In the genomic region with DNA sequence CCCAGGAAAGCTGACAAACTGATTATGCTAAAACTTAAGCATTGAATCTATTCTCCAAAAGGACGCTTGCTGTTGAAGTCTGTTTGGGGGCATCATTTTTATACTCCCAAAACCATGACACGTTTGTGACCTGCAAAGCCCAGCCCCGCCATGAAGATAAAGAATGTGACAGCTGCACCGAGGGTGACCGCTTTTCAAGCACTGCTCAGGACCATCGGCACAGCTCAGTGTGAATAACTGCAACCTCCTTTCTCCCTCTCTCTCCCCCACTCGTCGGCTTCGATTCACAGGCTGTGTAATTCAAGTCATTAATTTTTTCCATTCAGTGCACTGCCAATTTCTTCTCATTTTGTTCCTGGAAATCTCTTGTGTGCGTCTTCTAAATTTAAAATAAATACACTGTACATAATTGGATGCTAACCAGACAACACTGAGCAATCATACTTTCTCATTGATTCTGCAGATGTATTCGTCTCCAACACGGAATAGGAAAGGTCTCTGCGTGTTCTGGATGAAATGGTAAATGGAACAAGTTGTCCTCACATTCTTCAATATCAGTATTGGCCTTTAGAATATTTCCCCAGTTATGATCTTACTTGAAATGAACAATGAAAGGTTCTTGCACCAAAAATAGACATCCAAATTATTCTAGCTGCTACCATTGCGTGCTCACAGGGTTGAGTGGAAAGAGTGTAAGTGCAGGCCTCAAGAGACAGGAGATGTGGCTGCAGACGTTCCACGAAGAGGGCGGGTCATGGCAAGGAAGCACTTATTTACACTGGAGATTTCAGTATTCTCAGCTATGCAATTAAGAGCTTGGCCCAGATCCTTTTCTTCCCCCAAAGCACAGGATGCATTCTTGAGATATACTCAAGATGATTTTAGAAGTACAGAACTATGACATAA, we compare ENCODE assay signal across 24 cellular contexts.
DNase-seq lines count a peak whose midpoint lies in the region; ATAC-seq and TF ChIP-seq lines count a peak whose summit lies in the region.
"Had no signal": no experiment of that assay in that cellular context is flagged by ENCODE, and none has a peak within 500 bp of the region (broad histone marks: within the 10 kb centered on the region; RNA-seq: fewer than 3 reads in every experiment).

No MANE protein-coding gene starts in this region.

- no peaks in the 10 kb centered on the region for H3K9me3 Mint-ChIP-seq in nephron
- H3K9me3 Mint-ChIP-seq: T-helper 2 cell treated with Interferon-gamma antibody and Interleukin-4, amounts not matched to agents 5 μg/mL and 100 μg/mL, for 36 hours had no signal

- CTCF ChIA-PET in OCI-LY7 (lab: Charles Lee; ENCODE audit: unreplicated experiment) = no interaction called here

- H3K4me1 ChIP-seq in gastroesophageal sphincter (peaks cover 3 to 14% (median 8%) of the 10 kb centered on the region in 3 donors), OCI-LY7 (ENCODE audit: insufficient read depth, low read length, poor library complexity, severe bottlenecking) (no peaks in the 10 kb centered on the region)
- H3K4me1 ChIP-seq: A549 had no signal

- H3K27ac ChIP-seq in gastroesophageal sphincter (no peak overlapping the region), OCI-LY7 (ENCODE audit: low read depth, low read length, poor library complexity, severe bottlenecking) (no peak overlapping the region)
- H3K27ac ChIP-seq: A549 had no signal

- no peaks in the 10 kb centered on the region for H3K9me2 ChIP-seq in OCI-LY7 (ENCODE audit: insufficient read depth, low read length)
- H3K9me2 ChIP-seq: SK-N-SH had no signal

- 24 to 49% methylated on average over 15 to 17 of the region's 17 CpGs for whole genome bisulfite sequencing in gastroesophageal sphincter (ENCODE audit: low coverage in 1 of 2), 2 donors

- no peak overlapping the region for H3K4me2 ChIP-seq in OCI-LY7 (ENCODE audit: low read length)
- H3K4me2 ChIP-seq: A549, SK-N-SH had no signal

- POLR2A ChIA-PET in OCI-LY7 (lab: Charles Lee) = interaction anchor here (0.6 kb wide), 1 partner anchor 38 kb away, joined by 3 read pairs; no protein-coding TSS in a partner anchor

- H2AFZ ChIP-seq in OCI-LY7 (ENCODE audit: low read length) = no peak overlapping the region

- no peak for TF ChIP-seq POLR2A in gastroesophageal sphincter (IDR thresholded peaks at IDR 0.05)

- H4K20me1 ChIP-seq in OCI-LY7 (ENCODE audit: insufficient read depth, low read length) = no peaks in the 10 kb centered on the region

- H3K4me3 Mint-ChIP-seq in nephron = no peak overlapping the region
- H3K4me3 Mint-ChIP-seq: nephron progenitor cell; T-helper 2 cell treated with Interferon-gamma antibody and Interleukin-4, amounts not matched to agents 5 μg/mL and 100 μg/mL, for 36 hours had no signal

- H3K36me3 ChIP-seq in gastroesophageal sphincter (no peaks in the 10 kb centered on the region), OCI-LY7 (ENCODE audit: insufficient read depth, low read length) (no peaks in the 10 kb centered on the region)

- DNase-seq in Right ventricle myocardium inferior (ENCODE audit: missing footprints) = no peak
- DNase-seq in cardiac septum (ENCODE audit: low spot score) = no peak
- no peak for DNase-seq in OCI-LY7 (ENCODE audit: low spot score)
- no peak for DNase-seq in middle frontal gyrus (ENCODE audit: extremely low spot score, low spot score)
- DNase-seq in germinal center (ENCODE audit: low spot score) = no peak
- DNase-seq: activated CD4-positive, CD25-positive, alpha-beta regulatory T cell; activated naive CD4-positive, alpha-beta T cell treated with anti-CD3 and anti-CD28 coated beads, Interleukin-2, amount 50 U/mL, for 16 hours; activated T-cell treated with anti-CD3 and anti-CD28 coated beads, Interleukin-2, amount 50 U/mL, for 48 hours; C1 segment of cervical spinal cord; Kasumi-1; mesendoderm; NCI-H1092; NCI-H2081; NCI-H510A; nephron progenitor cell; SK-N-SH; small intestine; stimulated activated CD4-positive, alpha-beta T cell treated with anti-CD3 and anti-CD28 coated beads, Interleukin-2, amount 100 ng/mL, for 48 hours; stimulated activated naive CD4-positive, alpha-beta T cell treated with Interleukin-2 at 50 U/mL for 16 hours had no signal

- H3K27me3 Mint-ChIP-seq in nephron (ENCODE audit: low read depth) = no peaks in the 10 kb centered on the region

- H3K27ac Mint-ChIP-seq in nephron = peak overlapping the region in 2 of 3 experiments; percentile 17 to 35
- H3K27ac Mint-ChIP-seq: nephron progenitor cell; T-helper 2 cell treated with Interferon-gamma antibody and Interleukin-4, amounts not matched to agents 5 μg/mL and 100 μg/mL, for 36 hours had no signal

- no peak for TF ChIP-seq EP300 in gastroesophageal sphincter (IDR thresholded peaks at IDR 0.05)

- no TSS peak for BruUV-seq in OCI-LY7 (replicated peaks; lab: Mats Ljungman, UMichigan)

- ATAC-seq in Right ventricle myocardium inferior = peak; percentile 68
- ATAC-seq in gastroesophageal sphincter = peak; percentile 28
- no peak for ATAC-seq in GM21717 (IDR thresholded peaks at IDR 0.05; ENCODE audit: unreplicated experiment)
- ATAC-seq: A549 had no signal

- peaks cover 16% of the 10 kb centered on the region for H3K4me1 Mint-ChIP-seq in nephron

- TF ChIP-seq CTCF in gastroesophageal sphincter (IDR thresholded peaks at IDR 0.05) (no peak), nephron (IDR thresholded peaks at IDR 0.05; ENCODE audit: unreplicated experiment in 3 of 3) (no peak), OCI-LY7 (conservative IDR thresholded peaks at IDR 0.05; ENCODE audit: low read length) (no peak)

- no peaks in the 10 kb centered on the region for H3K9me3 ChIP-seq in gastroesophageal sphincter
- no peaks in the 10 kb centered on the region for H3K9me3 ChIP-seq in OCI-LY7 (ENCODE audit: low read length)
- H3K9me3 ChIP-seq: A549, SK-N-SH had no signal

- no peaks in the 10 kb centered on the region for H3K27me3 ChIP-seq in gastroesophageal sphincter

- H3K79me2 ChIP-seq in OCI-LY7 (ENCODE audit: insufficient read depth, low read depth, low read length) = no peaks in the 10 kb centered on the region

- H3K4me3 ChIP-seq in gastroesophageal sphincter = no peak overlapping the region
- H3K4me3 ChIP-seq in OCI-LY7 (ENCODE audit: low read depth, low read length, poor library complexity, severe bottlenecking) = no peak overlapping the region
- H3K4me3 ChIP-seq: A549 had no signal

- intact Hi-C loops in Right ventricle myocardium inferior (cut with DNase I) = no loop called here
- intact Hi-C loops in cardiac septum (cut with DNase I) = no loop called here
- intact Hi-C loops in OCI-LY7 (cut with micrococcal nuclease; ENCODE audit: unreplicated experiment) = no loop called here

- no peaks in the 10 kb centered on the region for H3K36me3 Mint-ChIP-seq in nephron (ENCODE audit: low read depth)
